Comparison of ENCODE assay signal across 19 cellular contexts in the genomic region with DNA sequence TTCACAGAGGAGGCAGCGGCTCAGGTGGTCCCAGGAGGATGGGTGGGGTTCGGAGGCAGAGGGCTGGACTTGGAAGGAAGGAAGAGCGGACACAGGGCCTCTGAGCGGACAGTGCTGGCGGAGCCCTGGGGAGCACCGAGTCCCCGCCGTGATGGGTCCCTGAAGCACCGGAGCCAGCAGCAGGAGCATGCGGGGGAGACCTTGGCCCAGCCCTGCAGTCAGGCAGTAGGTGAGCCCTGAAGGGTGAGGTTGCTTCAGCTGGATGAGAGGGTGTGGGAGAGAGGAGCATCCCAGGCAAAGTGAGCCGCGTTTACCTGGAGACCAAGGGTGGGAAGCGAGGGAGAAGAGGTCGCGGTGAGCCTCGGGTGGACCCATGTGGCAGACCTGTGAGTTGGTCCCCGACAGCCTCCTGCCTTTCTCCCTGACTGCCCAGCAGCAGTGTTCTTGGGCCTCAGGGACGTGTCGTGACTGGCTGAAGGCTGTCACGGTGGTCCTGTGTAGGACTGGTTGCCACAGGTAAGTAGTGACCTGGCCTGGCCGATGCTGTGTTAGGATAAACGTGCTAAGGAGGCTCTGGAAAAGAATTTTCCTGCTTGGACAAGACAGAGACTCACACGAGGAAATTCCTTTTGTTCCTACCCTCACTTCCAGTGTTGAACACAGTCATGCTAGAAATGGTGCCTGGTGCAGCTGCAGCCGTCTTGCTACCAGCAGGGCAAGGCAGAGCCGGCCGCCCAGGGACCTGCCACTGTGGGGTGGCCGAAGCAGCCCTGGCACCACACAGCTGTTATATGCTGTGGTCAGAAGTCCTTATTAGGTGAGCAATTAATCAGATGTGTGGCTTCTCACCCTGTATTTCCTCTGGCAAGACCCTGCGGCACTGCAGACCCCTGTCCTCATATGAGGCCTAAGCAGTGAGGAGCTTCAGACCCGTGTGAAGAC.
"Had no signal": no experiment of that assay in that cellular context is flagged by ENCODE, and none has a peak within 500 bp of the region (broad histone marks: within the 10 kb centered on the region; RNA-seq: fewer than 3 reads in every experiment).

No MANE protein-coding gene starts in this region.

- H3K9me3 ChIP-seq: body of pancreas, sigmoid colon, testis had no signal

- ATAC-seq: activated naive CD8-positive, alpha-beta T cell treated with anti-CD3 and anti-CD28 coated beads, Interleukin-2, amount 50 U/mL, for 24 hours; body of pancreas; heart left ventricle; left ventricle myocardium superior had no signal

- DNase-seq: activated CD4-positive, CD25-positive, alpha-beta regulatory T cell treated with anti-CD3 and anti-CD28 coated beads, Interleukin-2, amount 50 U/mL, for 72 hours; activated gamma-delta T cell treated with Interleukin-2 at 50 U/mL for 16 hours; activated naive CD8-positive, alpha-beta T cell treated with anti-CD3 and anti-CD28 coated beads, Interleukin-2, amount 50 U/mL, for 24 hours; activated T-cell treated with anti-CD3 and anti-CD28 coated beads, Interleukin-2, amount 50 U/mL, for 1 hour; body of pancreas; effector CD4-positive, alpha-beta T cell; heart left ventricle; left ventricle myocardium superior; occipital lobe; sigmoid colon; stimulated activated CD4-positive, alpha-beta T cell treated with anti-CD3 and anti-CD28 coated beads, Interleukin-15, amount 100 ng/mL, for 24 hours; stimulated activated naive CD4-positive, alpha-beta T cell; T-helper 2 cell had no signal

- H3K4me3 ChIP-seq: body of pancreas, cardiac muscle cell, heart left ventricle, sigmoid colon, smooth muscle cell, testis had no signal

- H3K27ac ChIP-seq: body of pancreas, cardiac muscle cell, heart left ventricle, sigmoid colon, testis, VCaP had no signal

- H3K4me2 ChIP-seq: smooth muscle cell had no signal

- H3K4me1 ChIP-seq: body of pancreas, heart left ventricle, testis had no signal

- FAIRE-seq: endometrium, islet of Langerhans had no signal

- H3K27me3 ChIP-seq: body of pancreas, cardiac muscle cell, heart left ventricle, sigmoid colon, testis had no signal

- H3K36me3 ChIP-seq: cardiac muscle cell, heart left ventricle, sigmoid colon had no signal
